23 cellular contexts compared by ENCODE assay signal in genomic region chr18:57755473-57756067, GRCh38. TPM values are rescaled to one million over a fixed set of nuclear protein-coding genes. Genes with fewer than 3 reads are reported as not detected.
"Had no signal": no experiment of that assay in that cellular context is flagged by ENCODE, and none has a peak within 500 bp of the region (broad histone marks: within the 10 kb centered on the region; RNA-seq: fewer than 3 reads in every experiment).

No MANE protein-coding gene starts in this region.

- H3K27ac Mint-ChIP-seq: activated naive CD4-positive, alpha-beta T cell treated with anti-CD3 and anti-CD28 coated beads, Interleukin-2, amount 50 U/mL, for 24 hours; stimulated activated naive CD8-positive, alpha-beta T cell treated with anti-CD3 and anti-CD28 coated beads, Interleukin-15, amount 100 ng/mL, for 72 hours had no signal

- H3K36me3 ChIP-seq: colonic mucosa, left lung, prostate gland, WERI-Rb-1 had no signal

- H3K4me1 ChIP-seq: left lung, prostate gland had no signal

- H3K4me3 ChIP-seq: ascending aorta, colonic mucosa, gastroesophageal sphincter, heart left ventricle, left lung, prostate gland had no signal

- H3K27me3 ChIP-seq: ascending aorta, colonic mucosa, gastroesophageal sphincter, heart left ventricle, left lung had no signal

- H3K4me3 Mint-ChIP-seq: activated naive CD4-positive, alpha-beta T cell treated with anti-CD3 and anti-CD28 coated beads, Interleukin-2, amount 50 U/mL, for 24 hours; central memory CD8-positive, alpha-beta T cell; stimulated activated naive CD8-positive, alpha-beta T cell treated with anti-CD3 and anti-CD28 coated beads, Interleukin-15, amount 100 ng/mL, for 72 hours had no signal

- H3K27me3 Mint-ChIP-seq: activated naive CD4-positive, alpha-beta T cell treated with anti-CD3 and anti-CD28 coated beads, Interleukin-2, amount 50 U/mL, for 24 hours; central memory CD8-positive, alpha-beta T cell; stimulated activated naive CD8-positive, alpha-beta T cell treated with anti-CD3 and anti-CD28 coated beads, Interleukin-15, amount 100 ng/mL, for 72 hours had no signal

- H3K9me3 Mint-ChIP-seq: central memory CD8-positive, alpha-beta T cell; stimulated activated naive CD8-positive, alpha-beta T cell treated with anti-CD3 and anti-CD28 coated beads, Interleukin-15, amount 100 ng/mL, for 72 hours had no signal

- H3K27ac ChIP-seq: gastroesophageal sphincter, heart left ventricle, left lung, prostate gland, WERI-Rb-1 had no signal

- H3K4me1 Mint-ChIP-seq: activated naive CD4-positive, alpha-beta T cell treated with anti-CD3 and anti-CD28 coated beads, Interleukin-2, amount 50 U/mL, for 24 hours; central memory CD8-positive, alpha-beta T cell had no signal

- H3K36me3 Mint-ChIP-seq: activated naive CD4-positive, alpha-beta T cell treated with anti-CD3 and anti-CD28 coated beads, Interleukin-2, amount 50 U/mL, for 24 hours had no signal

- H3K9me3 ChIP-seq: ascending aorta, colonic mucosa, gastroesophageal sphincter, heart left ventricle, left lung, prostate gland had no signal

- DNase-seq: activated CD4-positive, alpha-beta T cell treated with anti-CD3 and anti-CD28 coated beads for 1 hour; activated gamma-delta T cell; colonic mucosa; erythroblast; heart left ventricle; kidney; left lung; mammary epithelial cell; midbrain; occipital lobe; right cardiac atrium; small intestine; stimulated activated CD4-positive, alpha-beta T cell treated with anti-CD3 and anti-CD28 coated beads, Interleukin-4, amount 100 ng/mL, for 1 hour; stimulated activated naive CD8-positive, alpha-beta T cell treated with anti-CD3 and anti-CD28 coated beads, Interleukin-15, amount 100 ng/mL, for 72 hours; T-helper 2 cell; trophoblast cell; WERI-Rb-1 had no signal

RNA-seq across cellular contexts. Expression of gene ATP8B1, which starts 47.5 kb away (rescaled TPM):
- polyA plus RNA-seq: neural cell had no signal
